10 cellular contexts compared by ENCODE assay signal in the genomic region with DNA sequence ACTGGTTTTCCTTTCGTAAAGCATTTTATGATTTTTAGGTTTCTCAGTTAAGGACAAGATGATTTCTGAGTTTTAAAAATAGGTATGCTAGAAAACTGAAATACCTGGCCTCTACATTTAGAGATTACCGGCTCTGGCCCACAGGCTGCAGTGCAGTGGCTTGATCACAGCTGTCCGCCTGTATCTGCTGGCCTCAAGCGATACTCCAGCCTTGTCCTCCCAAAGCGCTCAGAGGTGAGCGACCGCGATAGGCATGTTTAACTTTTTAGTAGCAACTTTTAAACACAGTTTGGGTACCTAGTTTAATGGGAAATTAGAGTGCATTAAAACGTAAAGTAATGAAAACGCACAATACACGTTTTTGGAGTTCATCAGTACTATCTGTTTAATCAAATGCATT.
DNase-seq lines count a peak whose midpoint lies in the region; ATAC-seq and TF ChIP-seq lines count a peak whose summit lies in the region.
"Had no signal": no experiment of that assay in that cellular context is flagged by ENCODE, and none has a peak within 500 bp of the region (broad histone marks: within the 10 kb centered on the region; RNA-seq: fewer than 3 reads in every experiment).

No MANE protein-coding gene starts in this region.

- peak overlapping the region; percentile 94 for H3K27ac Mint-ChIP-seq in central memory CD8-positive, alpha-beta T cell (ENCODE audit: low read depth)
- H3K27ac Mint-ChIP-seq in memory B cell: peak overlapping the region; percentile 98

- H3K4me3 Mint-ChIP-seq in central memory CD8-positive, alpha-beta T cell: peak overlapping the region; percentile 76
- peak overlapping the region; percentile 24 for H3K4me3 Mint-ChIP-seq in memory B cell

- H3K4me3 ChIP-seq in AG04449 (ENCODE audit: low read depth, low read length) (peak overlapping the region; percentile 40), HFF-Myc (replicated peaks; ENCODE audit: low read depth, low read length) (peak overlapping the region; percentile 61)
- H3K4me3 ChIP-seq: SK-N-MC had no signal

- no peak for ATAC-seq in central memory CD8-positive, alpha-beta T cell (replicated peaks; ENCODE audit: extremely low read depth, poor library complexity, severe bottlenecking)
- ATAC-seq in memory B cell (ENCODE audit: low read depth) (no peak), HG03196 (IDR thresholded peaks at IDR 0.05; ENCODE audit: unreplicated experiment) (no peak)
- ATAC-seq: mucosa of descending colon had no signal

- POLR2A ChIA-PET in AG04449 (lab: Yijun Ruan, JAX): no interaction called here

- DNase-seq in AG04449 (ENCODE audit: low read depth, low spot score) (no peak), HFF-Myc (ENCODE audit: extremely low read depth, low read depth) (no peak), memory B cell (ENCODE audit: low spot score in 2 of 2) (no peak), NCI-H524 treated with DMSO at 0.1 percent for 48 hours (lab: John Stamatoyannopoulos, UW) (no peak), NCI-H187 treated with DMSO at 0.1 percent for 48 hours (lab: John Stamatoyannopoulos, UW) (no peak), NCI-H226 (no peak)
- DNase-seq in central memory CD8-positive, alpha-beta T cell (ENCODE audit: low spot score in 2 of 2): no peak

- TF ChIP-seq CTCF in AG04449 (IDR thresholded peaks at IDR 0.05; ENCODE audit: insufficient read depth, low read length, missing control alignments) (no peak), HFF-Myc (IDR thresholded peaks at IDR 0.05; ENCODE audit: low read depth, low read length, missing control alignments) (no peak)

- CTCF ChIA-PET in AG04449 (lab: Yijun Ruan, JAX): interaction anchor here (2.0 kb wide), 1 partner anchor 22 kb away, joined by 8 read pairs; no protein-coding TSS in a partner anchor

- H3K36me3 Mint-ChIP-seq in central memory CD8-positive, alpha-beta T cell (ENCODE audit: insufficient read depth): peaks cover 22% of the 10 kb centered on the region
- H3K36me3 Mint-ChIP-seq in memory B cell: peaks cover 9% of the 10 kb centered on the region

- peaks cover 18% of the 10 kb centered on the region for H3K4me1 Mint-ChIP-seq in central memory CD8-positive, alpha-beta T cell
- H3K4me1 Mint-ChIP-seq in memory B cell: peaks cover 7% of the 10 kb centered on the region

- no peaks in the 10 kb centered on the region for H3K27me3 Mint-ChIP-seq in central memory CD8-positive, alpha-beta T cell
- no peaks in the 10 kb centered on the region for H3K27me3 Mint-ChIP-seq in memory B cell

- H3K9me3 Mint-ChIP-seq in central memory CD8-positive, alpha-beta T cell: no peaks in the 10 kb centered on the region
- H3K9me3 Mint-ChIP-seq in memory B cell: no peaks in the 10 kb centered on the region
